1 cellular context compared by ENCODE assay signal in genomic region chr4:142516686-142517145, GRCh38.
TF ChIP-seq lines count a peak whose summit lies in the region.

No MANE protein-coding gene starts in this region.

TF ChIP-seq in GM12878, 131 proteins besides CTCF, POLR2A, EP300 and RAD21 (continued from another document):
- TF ChIP-seq CUX1 (IDR thresholded peaks at IDR 0.05; ENCODE audit: insufficient replicate concordance, low read depth, low read length), result no peak
- no peak for TF ChIP-seq NR2F1 (conservative IDR thresholded peaks at IDR 0.05)
- TF ChIP-seq CHD1 (IDR thresholded peaks at IDR 0.05; ENCODE audit: low read depth, low read length), result no peak
- TF ChIP-seq LARP7 (IDR thresholded peaks at IDR 0.05), result no peak
- TF ChIP-seq BCL11A (IDR thresholded peaks at IDR 0.05; ENCODE audit: low read depth, low read length), result no peak
- no peak for TF ChIP-seq CBX5 (IDR thresholded peaks at IDR 0.05; ENCODE audit: low read depth)
- TF ChIP-seq NFIC (IDR thresholded peaks at IDR 0.05; ENCODE audit: low read depth, low read length), result no peak
- TF ChIP-seq NFXL1 (IDR thresholded peaks at IDR 0.05; ENCODE audit: borderline replicate concordance), result no peak
- TF ChIP-seq EED (IDR thresholded peaks at IDR 0.05; ENCODE audit: low read depth), result no peak
- no peak for TF ChIP-seq NKRF (conservative IDR thresholded peaks at IDR 0.05)
- TF ChIP-seq BCLAF1 (IDR thresholded peaks at IDR 0.05), result no peak
- TF ChIP-seq FOXM1 (IDR thresholded peaks at IDR 0.05; ENCODE audit: low read depth, low read length), result no peak
